5 cellular contexts compared by ENCODE assay signal in genomic region chr13:94526956-94527355, GRCh38. TPM values are rescaled to one million over a fixed set of nuclear protein-coding genes. Genes with fewer than 3 reads are reported as not detected.
"Had no signal": no experiment of that assay in that cellular context is flagged by ENCODE, and none has a peak within 500 bp of the region (broad histone marks: within the 10 kb centered on the region; RNA-seq: fewer than 3 reads in every experiment).

No MANE protein-coding gene starts in this region.

RNA-seq across cellular contexts. Expression of gene DCT, which starts 47.5 kb away (rescaled TPM):
- total RNA-seq: IMR-90, M059J, PC-9, Peyer's patch, RPMI7951 had no signal
- polyA plus RNA-seq: IMR-90 had no signal
